30 cellular contexts compared by ENCODE assay signal in genomic region chr3:94184781-94185180, GRCh38.
DNase-seq lines count a peak whose midpoint lies in the region; ATAC-seq, FAIRE-seq and TF ChIP-seq lines count a peak whose summit lies in the region.
"Had no signal": no experiment of that assay in that cellular context is flagged by ENCODE, and none has a peak within 500 bp of the region (broad histone marks: within the 10 kb centered on the region; RNA-seq: fewer than 3 reads in every experiment).

No MANE protein-coding gene starts in this region.

- TF ChIP-seq CTCF in MCF 10A (IDR thresholded peaks at IDR 0.05; ENCODE audit: unreplicated experiment) (no peak), breast epithelium (IDR thresholded peaks at IDR 0.05) (no peak), astrocyte (IDR thresholded peaks at IDR 0.05; ENCODE audit: insufficient read depth, low read depth, low read length) (no peak), fibroblast of pulmonary artery (IDR thresholded peaks at IDR 0.05; ENCODE audit: low read length, missing control alignments) (no peak)

- H4K20me1 ChIP-seq in astrocyte (ENCODE audit: insufficient read depth, low read length) = no peaks in the 10 kb centered on the region

- H3K27ac ChIP-seq in breast epithelium (no peak overlapping the region), astrocyte (ENCODE audit: low read depth, low read length) (peak overlapping the region; percentile 32)
- H3K27ac ChIP-seq: 22Rv1, ascending aorta, esophagus muscularis mucosa, KMS-11, neural progenitor cell, right lobe of liver, stomach, tibial nerve had no signal

- CTCF ChIA-PET in MCF 10A (lab: Yijun Ruan, JAX) = no interaction called here

- no peak for TF ChIP-seq POLR2A in breast epithelium (IDR thresholded peaks at IDR 0.05)

- H3K36me3 Mint-ChIP-seq in MCF 10A (ENCODE audit: insufficient read depth, unreplicated experiment) = no peaks in the 10 kb centered on the region
- no peaks in the 10 kb centered on the region for H3K36me3 Mint-ChIP-seq in astrocyte (ENCODE audit: low read depth, unreplicated experiment)
- H3K36me3 Mint-ChIP-seq: activated naive CD4-positive, alpha-beta T cell treated with anti-CD3 and anti-CD28 coated beads, Interleukin-2, amount 50 U/mL, for 72 hours; CD8-positive, alpha-beta T cell; neural progenitor cell had no signal

- ATAC-seq in HG03457 (IDR thresholded peaks at IDR 0.05; ENCODE audit: unreplicated experiment) = no peak
- ATAC-seq: activated naive CD4-positive, alpha-beta T cell treated with anti-CD3 and anti-CD28 coated beads, Interleukin-2, amount 50 U/mL, for 72 hours; CD8-positive, alpha-beta T cell; right lobe of liver had no signal

- H3K27ac Mint-ChIP-seq in MCF 10A (ENCODE audit: low read depth, unreplicated experiment) (no peak overlapping the region), astrocyte (ENCODE audit: unreplicated experiment) (no peak overlapping the region)
- H3K27ac Mint-ChIP-seq: activated CD4-positive, alpha-beta T cell treated with anti-CD3 and anti-CD28 coated beads, Interleukin-2, amount 10 ng/mL, durations not matched to agents 7 days and 5 days; activated naive CD4-positive, alpha-beta T cell treated with anti-CD3 and anti-CD28 coated beads, Interleukin-2, amount 50 U/mL, for 72 hours; activated T-helper 2 cell treated with anti-CD3 and anti-CD28 coated beads, Interferon-gamma antibody, Interleukin-2, Interleukin-4, amounts not matched to agents 10 μg/mL and 5 μg/mL and 100 μg/mL, durations not matched to agents 14 hours and 24 hours and 36 hours; CD8-positive, alpha-beta T cell; neural progenitor cell; T-helper 2 cell treated with Interferon-gamma antibody and Interleukin-4, amounts not matched to agents 5 μg/mL and 100 μg/mL, for 36 hours had no signal

- H3K4me3 Mint-ChIP-seq in MCF 10A (ENCODE audit: unreplicated experiment) = no peak overlapping the region
- no peak overlapping the region for H3K4me3 Mint-ChIP-seq in astrocyte (ENCODE audit: unreplicated experiment)
- H3K4me3 Mint-ChIP-seq: activated CD4-positive, alpha-beta T cell treated with anti-CD3 and anti-CD28 coated beads, Interleukin-2, amount 10 ng/mL, durations not matched to agents 7 days and 5 days; CD8-positive, alpha-beta T cell; neural progenitor cell; T-helper 2 cell treated with Interferon-gamma antibody and Interleukin-4, amounts not matched to agents 5 μg/mL and 100 μg/mL, for 36 hours had no signal

- H3K79me2 ChIP-seq in astrocyte (ENCODE audit: insufficient read depth, low read length) = no peaks in the 10 kb centered on the region

- H3K4me1 ChIP-seq in breast epithelium (no peaks in the 10 kb centered on the region), astrocyte (ENCODE audit: insufficient read depth, low read length) (peaks cover 7% of the 10 kb centered on the region)
- H3K4me1 ChIP-seq: ascending aorta, esophagus muscularis mucosa, neural progenitor cell, right lobe of liver, stomach, tibial nerve had no signal

- peak overlapping the region; percentile 3 for H3K4me2 ChIP-seq in astrocyte (ENCODE audit: low read length)
- H3K4me2 ChIP-seq: KMS-11, neural progenitor cell had no signal

- H2AFZ ChIP-seq in astrocyte (ENCODE audit: low read depth, low read length) = no peak overlapping the region
- H2AFZ ChIP-seq: neural progenitor cell had no signal

- no TSS peak for BruUV-seq in MCF 10A (replicated peaks; lab: Mats Ljungman, UMichigan)

- intact Hi-C loops in MCF 10A (cut with micrococcal nuclease) = no loop called here
- intact Hi-C loops in breast epithelium (cut with DNase I; ENCODE audit: low total_unique reads) = no loop called here

- no peak overlapping the region for H3K4me3 ChIP-seq in breast epithelium
- H3K4me3 ChIP-seq in astrocyte (ENCODE audit: insufficient read depth, low read depth, low read length) = no peak overlapping the region
- no peak overlapping the region for H3K4me3 ChIP-seq in fibroblast of pulmonary artery (replicated peaks; ENCODE audit: low read depth, low read length)
- H3K4me3 ChIP-seq: ascending aorta, esophagus muscularis mucosa, lung, neural progenitor cell, right lobe of liver, stomach, tibial nerve had no signal

- H3K27me3 ChIP-seq in breast epithelium (no peaks in the 10 kb centered on the region), astrocyte (ENCODE audit: insufficient read depth, low read length) (no peaks in the 10 kb centered on the region)
- H3K27me3 ChIP-seq: ascending aorta, esophagus muscularis mucosa, neural progenitor cell, right lobe of liver, stomach, tibial nerve had no signal

- H3K4me1 Mint-ChIP-seq in MCF 10A (ENCODE audit: insufficient read depth, unreplicated experiment) = peaks cover 8% of the 10 kb centered on the region
- H3K4me1 Mint-ChIP-seq in astrocyte (ENCODE audit: low read depth, unreplicated experiment) = peaks cover 2% of the 10 kb centered on the region
- H3K4me1 Mint-ChIP-seq: activated CD4-positive, alpha-beta T cell treated with anti-CD3 and anti-CD28 coated beads, Interleukin-2, amount 10 ng/mL, durations not matched to agents 7 days and 5 days; neural progenitor cell had no signal

- no peaks in the 10 kb centered on the region for H3K9me3 Mint-ChIP-seq in MCF 10A (ENCODE audit: unreplicated experiment)
- no peaks in the 10 kb centered on the region for H3K9me3 Mint-ChIP-seq in astrocyte (ENCODE audit: unreplicated experiment)
- H3K9me3 Mint-ChIP-seq: activated CD4-positive, alpha-beta T cell treated with anti-CD3 and anti-CD28 coated beads, Interleukin-2, amount 10 ng/mL, durations not matched to agents 7 days and 5 days; activated naive CD4-positive, alpha-beta T cell treated with anti-CD3 and anti-CD28 coated beads, Interleukin-2, amount 50 U/mL, for 72 hours; activated T-helper 2 cell treated with anti-CD3 and anti-CD28 coated beads, Interferon-gamma antibody, Interleukin-2, Interleukin-4, amounts not matched to agents 10 μg/mL and 5 μg/mL and 100 μg/mL, durations not matched to agents 14 hours and 24 hours and 36 hours; CD8-positive, alpha-beta T cell; neural progenitor cell; T-helper 2 cell treated with Interferon-gamma antibody and Interleukin-4, amounts not matched to agents 5 μg/mL and 100 μg/mL, for 36 hours had no signal

- H3K9me3 ChIP-seq in breast epithelium (no peaks in the 10 kb centered on the region), astrocyte (ENCODE audit: insufficient read depth, low read depth, low read length) (no peaks in the 10 kb centered on the region)
- H3K9me3 ChIP-seq: ascending aorta, esophagus muscularis mucosa, right lobe of liver, stomach, tibial nerve had no signal

- FAIRE-seq in astrocyte (lab: Jason Lieb, UNC) = no peak

- no peaks in the 10 kb centered on the region for H3K36me3 ChIP-seq in breast epithelium
- H3K36me3 ChIP-seq in astrocyte (ENCODE audit: insufficient read depth, low read length) = no peaks in the 10 kb centered on the region
- H3K36me3 ChIP-seq: ascending aorta, esophagus muscularis mucosa, neural progenitor cell, right lobe of liver, stomach, tibial nerve had no signal

- POLR2A ChIA-PET in MCF 10A (lab: Yijun Ruan, JAX) = no interaction called here

- peak; percentile 21 for DNase-seq in MCF 10A (ENCODE audit: unreplicated experiment)
- DNase-seq in breast epithelium (ENCODE audit: low spot score in 2 of 2) = no peak
- peak; percentile 40 for DNase-seq in astrocyte (ENCODE audit: low read depth)
- DNase-seq in fibroblast of pulmonary artery (ENCODE audit: low read depth) = peak; percentile 50
- DNase-seq in NCI-H510A (lab: John Stamatoyannopoulos, UW) = no peak
- no peak for DNase-seq in effector CD8-positive, alpha-beta T cell (lab: John Stamatoyannopoulos, UW)
- DNase-seq in DMS114 treated with DMSO at 0.1 percent for 48 hours (lab: John Stamatoyannopoulos, UW; ENCODE audit: unreplicated experiment) = no peak
- DNase-seq: activated CD4-positive, alpha-beta T cell treated with anti-CD3 and anti-CD28 coated beads, Interleukin-2, amount 10 ng/mL, durations not matched to agents 7 days and 5 days; AML-193; CD8-positive, alpha-beta T cell; DMS53; effector memory CD4-positive, alpha-beta T cell; GOT3; MV-4-11; NCI-H146; NCI-H2171 treated with DMSO at 0.1 percent for 48 hours; NCI-H69; right lobe of liver; stomach had no signal

- no peak overlapping the region for H3K9ac ChIP-seq in astrocyte (ENCODE audit: low read length)
- H3K9ac ChIP-seq: KMS-11, neural progenitor cell had no signal

- no peaks in the 10 kb centered on the region for H3K27me3 Mint-ChIP-seq in MCF 10A (ENCODE audit: insufficient read depth, unreplicated experiment)
- H3K27me3 Mint-ChIP-seq in astrocyte (ENCODE audit: low read depth, unreplicated experiment) = no peaks in the 10 kb centered on the region

Comparison
In these comparisons a context has a peak if more than half of its experiments do, and no peak if none do; other contexts are left out.
1. DNase-seq: peak in MCF 10A (single experiment), astrocyte (single experiment) and fibroblast of pulmonary artery (single experiment); none in breast epithelium (0 of 2), NCI-H510A (single experiment), effector CD8-positive, alpha-beta T cell (single experiment) and DMS114 treated with DMSO at 0.1 percent for 48 hours (single experiment).